8 cellular contexts compared by ENCODE assay signal in genomic region chr15:98311566-98312188, GRCh38.
DNase-seq lines count a peak whose midpoint lies in the region; ATAC-seq and TF ChIP-seq lines count a peak whose summit lies in the region.

No MANE protein-coding gene starts in this region.

- H3K9me3 Mint-ChIP-seq in natural killer cell treated with Interleukin-12 subunit alpha and Interleukin-12 subunit beta and Interleukin-15 and Interleukin-18, amount 100 ng/mL, for 72 hours, result no peaks in the 10 kb centered on the region
- peaks cover 0 to 2% of the 10 kb centered on the region in 2 donors for H3K9me3 Mint-ChIP-seq in stimulated activated naive B cell treated with anti-CD40 and anti-IgM and Interleukin-4, amounts not matched to agents 10 μg/mL and 1 μg/mL and 100 μg/mL, for 72 hours

- no peak overlapping the region for H3K27ac Mint-ChIP-seq in natural killer cell treated with Interleukin-12 subunit alpha and Interleukin-12 subunit beta and Interleukin-15 and Interleukin-18, amount 100 ng/mL, for 72 hours
- no peak overlapping the region for H3K27ac Mint-ChIP-seq in stimulated activated naive B cell treated with anti-CD40 and anti-IgM and Interleukin-4, amounts not matched to agents 10 μg/mL and 1 μg/mL and 100 μg/mL, for 72 hours

- peaks cover 0 to 5% of the 10 kb centered on the region in 2 donors for H3K4me1 Mint-ChIP-seq in natural killer cell treated with Interleukin-12 subunit alpha and Interleukin-12 subunit beta and Interleukin-15 and Interleukin-18, amount 100 ng/mL, for 72 hours (ENCODE audit: low read depth in 2 of 2)
- H3K4me1 Mint-ChIP-seq in stimulated activated naive B cell treated with anti-CD40 and anti-IgM and Interleukin-4, amounts not matched to agents 10 μg/mL and 1 μg/mL and 100 μg/mL, for 72 hours, result no peaks in the 10 kb centered on the region

- no peak for TF ChIP-seq POLR2A in erythroblast (IDR thresholded peaks at IDR 0.05; ENCODE audit: low read length)

- DNase-seq in AG09319 (ENCODE audit: extremely low read depth, low read depth) (peak; percentile 35), NOMO-1 treated with DMSO at 0.1 percent for 48 hours (lab: John Stamatoyannopoulos, UW; ENCODE audit: unreplicated experiment) (peak; percentile 23), erythroblast (lab: John Stamatoyannopoulos, UW) (peak; percentile 62 to 81)
- DNase-seq in activated CD8-positive, alpha-beta memory T cell treated with anti-CD3 and anti-CD28 coated beads, Interleukin-2, amount 50 U/mL, for 1 hour (ENCODE audit: extremely low read depth), result peak; percentile 9
- peak; percentile 72 for DNase-seq in natural killer cell treated with Interleukin-12 subunit alpha and Interleukin-12 subunit beta and Interleukin-15 and Interleukin-18, amount 100 ng/mL, for 72 hours (ENCODE audit: low spot score)
- peak; percentile 39 for DNase-seq in stimulated activated naive B cell treated with anti-CD40 and anti-IgM and Interleukin-4, amounts not matched to agents 10 μg/mL and 1 μg/mL and 100 μg/mL, for 72 hours

- H3K27me3 Mint-ChIP-seq in natural killer cell treated with Interleukin-12 subunit alpha and Interleukin-12 subunit beta and Interleukin-15 and Interleukin-18, amount 100 ng/mL, for 72 hours, result peaks cover 14 to 28% of the 10 kb centered on the region in 2 donors
- peaks cover 7 to 15% of the 10 kb centered on the region in 2 donors for H3K27me3 Mint-ChIP-seq in stimulated activated naive B cell treated with anti-CD40 and anti-IgM and Interleukin-4, amounts not matched to agents 10 μg/mL and 1 μg/mL and 100 μg/mL, for 72 hours

- peak; percentile 80 for TF ChIP-seq CTCF in AG09319 (IDR thresholded peaks at IDR 0.05; ENCODE audit: low read depth, low read length)

- no peaks in the 10 kb centered on the region for H3K36me3 Mint-ChIP-seq in natural killer cell treated with Interleukin-12 subunit alpha and Interleukin-12 subunit beta and Interleukin-15 and Interleukin-18, amount 100 ng/mL, for 72 hours
- no peaks in the 10 kb centered on the region for H3K36me3 Mint-ChIP-seq in stimulated activated naive B cell treated with anti-CD40 and anti-IgM and Interleukin-4, amounts not matched to agents 10 μg/mL and 1 μg/mL and 100 μg/mL, for 72 hours

- H3K4me3 Mint-ChIP-seq in natural killer cell treated with Interleukin-12 subunit alpha and Interleukin-12 subunit beta and Interleukin-15 and Interleukin-18, amount 100 ng/mL, for 72 hours, result no peak overlapping the region
- no peak overlapping the region for H3K4me3 Mint-ChIP-seq in stimulated activated naive B cell treated with anti-CD40 and anti-IgM and Interleukin-4, amounts not matched to agents 10 μg/mL and 1 μg/mL and 100 μg/mL, for 72 hours

- ATAC-seq in GM19023 (IDR thresholded peaks at IDR 0.05; ENCODE audit: unreplicated experiment) (peak; percentile 58), HG03575 (IDR thresholded peaks at IDR 0.05; ENCODE audit: extremely low read depth, insufficient number of reproducible peaks, low FRiP score, unreplicated experiment) (peak; percentile 67)
- ATAC-seq in natural killer cell treated with Interleukin-12 subunit alpha and Interleukin-12 subunit beta and Interleukin-15 and Interleukin-18, amount 100 ng/mL, for 72 hours, result no peak
- peak in 1 of 2 donors; percentile 41 for ATAC-seq in stimulated activated naive B cell treated with anti-CD40 and anti-IgM and Interleukin-4, amounts not matched to agents 10 μg/mL and 1 μg/mL and 100 μg/mL, for 72 hours (replicated peaks)

Comparison
In these comparisons a context has a peak if more than half of its experiments do, and no peak if none do; other contexts are left out.
1. DNase-seq: peak in every context shown above with its lines; median percentile 72 in natural killer cell treated with Interleukin-12 subunit alpha and Interleukin-12 subunit beta and Interleukin-15 and Interleukin-18, amount 100 ng/mL, for 72 hours; 72 in erythroblast; 39 in stimulated activated naive B cell treated with anti-CD40 and anti-IgM and Interleukin-4, amounts not matched to agents 10 μg/mL and 1 μg/mL and 100 μg/mL, for 72 hours; 35 in AG09319; 23 in NOMO-1 treated with DMSO at 0.1 percent for 48 hours; 9 in activated CD8-positive, alpha-beta memory T cell treated with anti-CD3 and anti-CD28 coated beads, Interleukin-2, amount 50 U/mL, for 1 hour.
2. ATAC-seq: peak in GM19023 (single experiment) and HG03575 (single experiment); none in natural killer cell treated with Interleukin-12 subunit alpha and Interleukin-12 subunit beta and Interleukin-15 and Interleukin-18, amount 100 ng/mL, for 72 hours (0 of 2).